ENCODE assay signal across 7 cellular contexts in the genomic region with DNA sequence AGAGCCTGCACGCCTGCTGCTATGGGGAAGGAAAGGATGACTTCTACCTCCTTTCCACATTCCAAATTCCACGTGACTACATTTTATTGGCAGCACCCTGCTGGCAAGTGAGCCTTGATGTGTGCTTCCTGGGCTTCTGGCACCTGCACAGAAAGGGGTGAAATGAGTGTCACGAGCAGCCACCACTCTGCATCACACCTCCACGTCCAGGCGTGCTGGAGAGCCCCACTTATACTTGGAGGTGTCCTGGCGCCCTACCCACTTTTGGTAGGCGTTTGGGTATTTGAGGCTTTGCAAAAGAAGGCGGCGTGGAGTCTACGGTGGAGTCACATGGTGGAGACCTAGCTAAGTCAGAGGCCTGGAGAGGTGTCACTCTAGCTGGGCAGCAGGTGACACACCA.
DNase-seq lines count a peak whose midpoint lies in the region; ATAC-seq and TF ChIP-seq lines count a peak whose summit lies in the region.
"Not testable (repeated sequence)": the region's sequence is repeated elsewhere in the genome, so short reads cannot be mapped to it uniquely, and the experiment has no call there.

No MANE protein-coding gene starts in this region.

- not testable (repeated sequence) for H3K4me3 Mint-ChIP-seq in Caco-2 (ENCODE audit: unreplicated experiment); activated naive CD8-positive, alpha-beta T cell

- WGBS in mesenchymal stem cell: 96% methylated on average over 10 of the region's 10 CpGs

- H2BK12ac ChIP-seq in mesenchymal stem cell (ENCODE audit: low read length in 2 of 2): not testable (repeated sequence)

- H3K14ac ChIP-seq in mesenchymal stem cell (ENCODE audit: low read length in 2 of 2): not testable (repeated sequence)

- CTCF ChIA-PET in Caco-2 (lab: Charles Lee); HEK293T (lab: Yijun Ruan, JAX); RWPE1 (lab: Yijun Ruan, JAX): not testable (repeated sequence)

- H3K4me1 ChIP-seq in Caco-2: peaks cover 13% of the 10 kb centered on the region
- not testable (repeated sequence) for H3K4me1 ChIP-seq in mesenchymal stem cell (ENCODE audit: control insufficient read depth, insufficient read depth, low read depth, low read length)

- not testable (repeated sequence) for H2BK120ac ChIP-seq in mesenchymal stem cell (ENCODE audit: low read depth, low read length)

- intact Hi-C loops in Caco-2 (cut with micrococcal nuclease; ENCODE audit: unreplicated experiment); Right ventricle myocardium superior (cut with DNase I); left ventricle myocardium superior (cut with micrococcal nuclease): not testable (repeated sequence)

- H3K36me3 Mint-ChIP-seq in Caco-2 (ENCODE audit: insufficient read depth, unreplicated experiment): peaks cover 11% of the 10 kb centered on the region
- H3K36me3 Mint-ChIP-seq in activated naive CD8-positive, alpha-beta T cell: peaks cover 13% of the 10 kb centered on the region

- not testable (repeated sequence) for DNase-seq in Caco-2; HEK293T (ENCODE audit: extremely low spot score); RWPE1 (ENCODE audit: low spot score); mesenchymal stem cell
- DNase-seq in Right ventricle myocardium superior: peak; percentile 59
- DNase-seq in left ventricle myocardium superior: peak; percentile 64

- ATAC-seq in Right ventricle myocardium superior (ENCODE audit: poor library complexity) (peak; percentile 65), left ventricle myocardium superior (peak; percentile 75)

- not testable (repeated sequence) for H2AK5ac ChIP-seq in mesenchymal stem cell (ENCODE audit: low read length, severe bottlenecking)

- peaks cover 19% of the 10 kb centered on the region for H3K4me1 Mint-ChIP-seq in Caco-2 (ENCODE audit: low read depth, unreplicated experiment)
- H3K4me1 Mint-ChIP-seq in activated naive CD8-positive, alpha-beta T cell (ENCODE audit: low read depth): not testable (repeated sequence)

- H3K27me3 ChIP-seq in Caco-2 (replicated peaks; ENCODE audit: control insufficient read depth, insufficient read depth, low read length); mesenchymal stem cell (ENCODE audit: control insufficient read depth in 1 of 2, insufficient read depth in 1 of 2, low read length in 2 of 2): not testable (repeated sequence)

- peak overlapping the region; percentile 1 for H3K4me2 ChIP-seq in mesenchymal stem cell (ENCODE audit: low read length, poor library complexity, severe bottlenecking)

- peaks cover 23% of the 10 kb centered on the region for H3K79me1 ChIP-seq in mesenchymal stem cell (replicated peaks; ENCODE audit: low read length, poor library complexity, severe bottlenecking)

- TF ChIP-seq CTCF in Caco-2 (IDR thresholded peaks at IDR 0.05; ENCODE audit: insufficient read depth in 1 of 2, low read depth in 1 of 2, low read length in 1 of 2, severe bottlenecking in 1 of 2, unreplicated experiment in 1 of 2); RWPE1 (conservative IDR thresholded peaks at IDR 0.05; ENCODE audit: low read depth): not testable (repeated sequence)

- H4K8ac ChIP-seq in mesenchymal stem cell (ENCODE audit: low read length): not testable (repeated sequence)

- peak overlapping the region; percentile 26 for H3K27ac Mint-ChIP-seq in Caco-2 (ENCODE audit: unreplicated experiment)
- H3K27ac Mint-ChIP-seq in activated naive CD8-positive, alpha-beta T cell: peak overlapping the region; percentile 58

- H3K36me3 ChIP-seq in Caco-2 (ENCODE audit: control insufficient read depth, insufficient read depth, low read length): not testable (repeated sequence)
- peaks cover 14 to 23% of the 10 kb centered on the region in 2 experiments for H3K36me3 ChIP-seq in mesenchymal stem cell (ENCODE audit: control insufficient read depth in 1 of 2, insufficient read depth in 2 of 2, low read depth in 1 of 2, low read length in 2 of 2)

- H3K27me3 Mint-ChIP-seq in Caco-2 (ENCODE audit: insufficient read depth, unreplicated experiment); activated naive CD8-positive, alpha-beta T cell: not testable (repeated sequence)

- 0 out of 2 replicates have a peak overlapping the region, but pooled peaks have one; percentile 2 for H3K27ac ChIP-seq in RWPE1
- not testable (repeated sequence) for H3K27ac ChIP-seq in mesenchymal stem cell (ENCODE audit: low read length, poor library complexity, severe bottlenecking)

- H3K9me3 ChIP-seq in Caco-2; mesenchymal stem cell (ENCODE audit: control insufficient read depth, low read length): not testable (repeated sequence)

- not testable (repeated sequence) for H3K9me3 Mint-ChIP-seq in Caco-2 (ENCODE audit: unreplicated experiment); activated naive CD8-positive, alpha-beta T cell (ENCODE audit: low read depth)

- POLR2A ChIA-PET in Caco-2 (lab: Charles Lee); HEK293T (lab: Yijun Ruan, JAX); RWPE1 (lab: Yijun Ruan, JAX; ENCODE audit: low non-redundant PET): not testable (repeated sequence)

- H4K91ac ChIP-seq in mesenchymal stem cell (ENCODE audit: low read length): not testable (repeated sequence)

- BruUV-seq in Caco-2 (replicated peaks; lab: Mats Ljungman, UMichigan): not testable (repeated sequence)

- not testable (repeated sequence) for H2BK15ac ChIP-seq in mesenchymal stem cell (ENCODE audit: low read depth, poor library complexity, severe bottlenecking)

- not testable (repeated sequence) for H3K4me3 ChIP-seq in Caco-2 (ENCODE audit: low read depth, low read length); mesenchymal stem cell (ENCODE audit: insufficient read depth in 1 of 2, low read depth in 1 of 2, low read length in 2 of 2)

- H3K9ac ChIP-seq in mesenchymal stem cell (ENCODE audit: low read length): not testable (repeated sequence)

- H2BK5ac ChIP-seq in mesenchymal stem cell (ENCODE audit: low read depth, low read length, poor library complexity, severe bottlenecking): not testable (repeated sequence)

- not testable (repeated sequence) for H3K23ac ChIP-seq in mesenchymal stem cell (ENCODE audit: low read length in 2 of 2)

- H3K4ac ChIP-seq in mesenchymal stem cell (ENCODE audit: low read depth in 1 of 2, low read length in 2 of 2): not testable (repeated sequence)

- H2AFZ ChIP-seq in mesenchymal stem cell (ENCODE audit: low read depth, low read length): not testable (repeated sequence)

- not testable (repeated sequence) for H3K18ac ChIP-seq in mesenchymal stem cell (ENCODE audit: low read depth in 1 of 2, low read length in 2 of 2)

TF ChIP-seq in HEK293T, 16 proteins besides CTCF, POLR2A, EP300 and RAD21:
- TF ChIP-seq PKNOX1 (IDR thresholded peaks at IDR 0.05): peak; percentile 64
TF ChIP-seq in HEK293T: peak in this region for 1; not testable (repeated sequence) for 15.
